In the genomic region with DNA sequence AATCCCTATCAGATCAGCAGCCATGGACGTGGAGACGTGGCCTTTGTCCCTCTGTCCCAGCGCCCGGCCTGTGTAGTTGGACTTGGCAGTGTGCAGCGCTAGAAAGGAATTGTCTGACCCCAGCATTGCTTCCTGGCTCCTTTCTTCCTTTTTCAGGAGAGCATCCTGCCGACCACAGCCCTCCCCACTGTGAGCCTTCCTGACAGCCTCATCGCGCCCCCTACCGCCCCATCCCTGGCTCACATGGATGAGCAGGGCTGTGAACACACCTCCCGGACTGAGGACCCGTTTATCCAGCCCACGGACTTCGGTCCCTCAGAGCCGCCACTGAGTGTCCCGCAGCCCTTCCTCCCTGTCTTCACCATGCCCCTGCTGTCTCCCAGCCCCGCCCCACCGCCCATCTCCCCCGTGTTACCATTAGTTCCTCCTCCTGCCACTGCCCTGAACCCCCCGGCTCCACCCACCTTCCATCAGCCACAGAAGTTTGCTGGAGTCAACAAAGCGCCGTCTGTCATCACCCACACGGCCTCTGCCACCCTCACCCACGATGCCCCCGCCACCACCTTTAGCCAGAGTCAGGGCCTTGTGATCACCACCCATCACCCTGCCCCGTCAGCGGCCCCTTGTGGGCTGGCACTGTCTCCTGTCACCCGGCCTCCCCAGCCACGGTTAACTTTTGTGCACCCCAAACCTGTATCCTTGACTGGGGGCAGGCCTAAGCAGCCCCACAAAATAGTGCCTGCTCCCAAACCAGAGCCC, we compare ENCODE assay signal across 29 cellular contexts. TPM values are rescaled to one million over a fixed set of nuclear protein-coding genes. Genes with fewer than 3 reads are reported as not detected.
DNase-seq lines count a peak whose midpoint lies in the region; ATAC-seq, FAIRE-seq and TF ChIP-seq lines count a peak whose summit lies in the region.
"Had no signal": no experiment of that assay in that cellular context is flagged by ENCODE, and none has a peak within 500 bp of the region (broad histone marks: within the 10 kb centered on the region; RNA-seq: fewer than 3 reads in every experiment).

No MANE protein-coding gene starts in this region.

- no peak overlapping the region for H3K56ac ChIP-seq in H1 (replicated peaks; ENCODE audit: insufficient read length, low read depth, low read length)
- no peak overlapping the region for H3K56ac ChIP-seq in mesendoderm (ENCODE audit: low read length)

- H3K4me1 Mint-ChIP-seq in stimulated activated naive CD8-positive, alpha-beta T cell treated with anti-CD3 and anti-CD28 coated beads, Interleukin-15, amount 100 ng/mL, for 72 hours: no peaks in the 10 kb centered on the region
- no peaks in the 10 kb centered on the region for H3K4me1 Mint-ChIP-seq in CD4-positive, alpha-beta memory T cell
- H3K4me1 Mint-ChIP-seq in CD14-positive monocyte: no peaks in the 10 kb centered on the region
- H3K4me1 Mint-ChIP-seq: activated CD4-positive, alpha-beta T cell treated with anti-CD3 and anti-CD28 coated beads, Interleukin-2, amount 10 ng/mL, durations not matched to agents 7 days and 5 days; activated naive CD4-positive, alpha-beta T cell treated with anti-CD3 and anti-CD28 coated beads, Interleukin-2, amount 50 U/mL, for 24 hours had no signal

- no peak overlapping the region for H3K9ac ChIP-seq in H1 (replicated peaks in 1 of 4; ENCODE audit: extremely low read depth in 1 of 4, low read depth in 3 of 4, low read length in 3 of 4)
- H3K9ac ChIP-seq in mesendoderm (ENCODE audit: low read length): no peak overlapping the region

- H3K4me3 ChIP-seq in H1 (ENCODE audit: extremely low read depth in 1 of 4, insufficient read depth in 2 of 4, low read depth in 3 of 4, low read length in 4 of 4) (no peak overlapping the region), mesendoderm (ENCODE audit: low read length) (no peak overlapping the region)
- no peak overlapping the region for H3K4me3 ChIP-seq in CD4-positive, alpha-beta memory T cell (ENCODE audit: low read length in 2 of 2)
- H3K4me3 ChIP-seq: BLaER1 treated with 17β-estradiol and CSF1 and Interleukin-3, amounts not matched to agents 10 nM and 100 nM; lung; testis had no signal

- TF ChIP-seq CTCF in H1 (IDR thresholded peaks at IDR 0.05; ENCODE audit: control extremely low read depth in 1 of 3, insufficient read depth in 1 of 3, low read depth in 1 of 3, low read length in 3 of 3) (peak in 2 of 3 experiments; percentile 41; a peak in 3 of 4 replicates), CD14-positive monocyte (IDR thresholded peaks at IDR 0.05) (no peak)

- H2AK5ac ChIP-seq in H1 (ENCODE audit: low read depth, low read length) (no peak overlapping the region), mesendoderm (ENCODE audit: low read length) (no peak overlapping the region)

- H3K4ac ChIP-seq in H1 (replicated peaks; ENCODE audit: insufficient read length, low read depth, low read length): no peak overlapping the region
- H3K4ac ChIP-seq in mesendoderm (ENCODE audit: low read depth, low read length): no peak overlapping the region

- TF ChIP-seq RAD21 in H1 (IDR thresholded peaks at IDR 0.05 in 1 of 2, conservative IDR thresholded peaks at IDR 0.05 in 1 of 2; ENCODE audit: low read depth in 2 of 2, low read length in 2 of 2): peak; percentile 16 to 32; a peak in 3 of 4 replicates

- no peaks in the 10 kb centered on the region for H3K9me3 Mint-ChIP-seq in stimulated activated naive CD8-positive, alpha-beta T cell treated with anti-CD3 and anti-CD28 coated beads, Interleukin-15, amount 100 ng/mL, for 72 hours
- H3K9me3 Mint-ChIP-seq in CD4-positive, alpha-beta memory T cell: no peaks in the 10 kb centered on the region
- H3K9me3 Mint-ChIP-seq in CD14-positive monocyte: peaks cover 0 to 1% (median 0%) of the 10 kb centered on the region in 7 donors
- H3K9me3 Mint-ChIP-seq: activated CD4-positive, alpha-beta T cell treated with anti-CD3 and anti-CD28 coated beads, Interleukin-2, amount 10 ng/mL, durations not matched to agents 7 days and 5 days; activated naive CD4-positive, alpha-beta T cell treated with anti-CD3 and anti-CD28 coated beads, Interleukin-2, amount 50 U/mL, for 24 hours; T-helper 2 cell treated with Interferon-gamma antibody and Interleukin-4, amounts not matched to agents 5 μg/mL and 100 μg/mL, for 36 hours had no signal

- H4K20me1 ChIP-seq in H1 (replicated peaks in 1 of 2; ENCODE audit: control insufficient read depth in 1 of 2, insufficient read depth in 2 of 2, low read length in 2 of 2): peaks cover 0 to 2% of the 10 kb centered on the region in 2 experiments

- H3K36me3 ChIP-seq in H1 (ENCODE audit: control insufficient read depth in 2 of 4, insufficient read depth in 4 of 4, low read length in 3 of 4) (peaks cover 0 to 14% (median 2%) of the 10 kb centered on the region in 4 experiments; a peak in 4 of 8 replicates), mesendoderm (ENCODE audit: control insufficient read depth, insufficient read depth, low read length) (peaks cover 5% of the 10 kb centered on the region)
- H3K36me3 ChIP-seq in CD4-positive, alpha-beta memory T cell (ENCODE audit: insufficient read depth, low read length): peaks cover 56% of the 10 kb centered on the region

- H3K36me3 Mint-ChIP-seq in CD4-positive, alpha-beta memory T cell: peaks cover 29 to 55% of the 10 kb centered on the region in 2 donors
- H3K36me3 Mint-ChIP-seq in CD14-positive monocyte: peaks cover 79 to 100% of the 10 kb centered on the region in 2 donors

- DNase-seq in stimulated activated naive CD8-positive, alpha-beta T cell treated with anti-CD3 and anti-CD28 coated beads, Interleukin-15, amount 100 ng/mL, for 72 hours: no peak
- no peak for DNase-seq in stimulated activated naive CD8-positive, alpha-beta T cell treated with anti-CD3 and anti-CD28 coated beads, Interleukin-15, Interleukin-2, amounts not matched to agents 100 U/mL and 50 U/mL, for 24 hours
- DNase-seq in H1 (ENCODE audit: low read depth in 1 of 2, low spot score in 2 of 2): peak in 1 of 2 experiments; percentile 62
- peak; percentile 35 for DNase-seq in mesendoderm
- no peak for DNase-seq in CD4-positive, alpha-beta memory T cell
- DNase-seq in HUDEP-2 (lab: John Stamatoyannopoulos, UW; ENCODE audit: unreplicated experiment in 76 of 76): no peak
- DNase-seq in CD14-positive monocyte (ENCODE audit: low spot score): no peak
- DNase-seq: activated CD4-positive, alpha-beta T cell treated with anti-CD3 and anti-CD28 coated beads, Interleukin-2, amount 10 ng/mL, durations not matched to agents 7 days and 5 days; aorta; effector CD4-positive, alpha-beta T cell; foreskin melanocyte; hypothalamus; NCI-H2081; NCI-H226; occipital lobe; testis had no signal

- no peak overlapping the region for H2BK5ac ChIP-seq in H1 (ENCODE audit: low read depth, low read length)
- H2BK5ac ChIP-seq in mesendoderm (ENCODE audit: low read length): no peak overlapping the region

- H4K8ac ChIP-seq in H1 (ENCODE audit: extremely low read depth, insufficient read depth, low read length) (no peak overlapping the region), mesendoderm (ENCODE audit: low read depth, low read length) (no peak overlapping the region)

- no peaks in the 10 kb centered on the region for H3K9me3 ChIP-seq in H1 (ENCODE audit: insufficient read depth in 2 of 2, low read depth in 1 of 2, low read length in 1 of 2)
- H3K9me3 ChIP-seq in CD4-positive, alpha-beta memory T cell (ENCODE audit: control insufficient read depth in 1 of 2, low read length in 2 of 2): no peaks in the 10 kb centered on the region
- H3K9me3 ChIP-seq: BLaER1 treated with 17β-estradiol and CSF1 and Interleukin-3, amounts not matched to agents 10 nM and 100 nM; testis had no signal

- POLR2A ChIA-PET in H1 (lab: Charles Lee; ENCODE audit: partially characterized antibody): interaction anchor here (0.9 kb wide), 1 partner anchor 13 kb away, joined by 3 read pairs; no protein-coding TSS in a partner anchor
- POLR2A ChIA-PET in CD4-positive, alpha-beta memory T cell (lab: Charles Lee; ENCODE audit: partially characterized antibody): no interaction called here

- no peak overlapping the region for H3K18ac ChIP-seq in H1 (ENCODE audit: extremely low read depth, low read length)
- H3K18ac ChIP-seq in mesendoderm (ENCODE audit: low read length): no peak overlapping the region

- no peak overlapping the region for H2AFZ ChIP-seq in H1 (ENCODE audit: low read length)

- H3K27ac ChIP-seq in H1 (ENCODE audit: low read depth, low read length) (no peak overlapping the region), mesendoderm (ENCODE audit: low read depth, low read length) (no peak overlapping the region)
- H3K27ac ChIP-seq in CD4-positive, alpha-beta memory T cell (ENCODE audit: low read depth, low read length): no peak overlapping the region
- H3K27ac ChIP-seq: BLaER1 treated with 17β-estradiol and CSF1 and Interleukin-3, amounts not matched to agents 10 nM and 100 nM; testis; VCaP had no signal

- no peak overlapping the region for H2BK15ac ChIP-seq in H1 (ENCODE audit: low read length)
- H2BK15ac ChIP-seq in mesendoderm (replicated peaks; ENCODE audit: low read depth): no peak overlapping the region

- ATAC-seq in stimulated activated naive CD8-positive, alpha-beta T cell treated with anti-CD3 and anti-CD28 coated beads, Interleukin-15, amount 100 ng/mL, for 72 hours: no peak
- ATAC-seq in stimulated activated naive CD8-positive, alpha-beta T cell treated with anti-CD3 and anti-CD28 coated beads, Interleukin-15, Interleukin-2, amounts not matched to agents 100 U/mL and 50 U/mL, for 24 hours: no peak
- no peak for ATAC-seq in GM18861 (IDR thresholded peaks at IDR 0.05; ENCODE audit: unreplicated experiment)
- ATAC-seq: esophagus mucosa, HCT116 had no signal

- intact Hi-C loops in CD4-positive, alpha-beta memory T cell (cut with micrococcal nuclease): no loop called here
- intact Hi-C loops in CD14-positive monocyte (cut with micrococcal nuclease): no loop called here

- H4K91ac ChIP-seq in H1 (replicated peaks; ENCODE audit: insufficient read length, low read length): no peak overlapping the region

- no peak overlapping the region for H2BK120ac ChIP-seq in H1 (replicated peaks; ENCODE audit: low read depth, low read length)
- no peak overlapping the region for H2BK120ac ChIP-seq in mesendoderm (ENCODE audit: low read depth, low read length)

- WGBS in H1 (ENCODE audit: extremely low coverage in 1 of 2, insufficient coverage in 1 of 2, insufficient read length in 1 of 2, insufficient replicate concordance in 2 of 2, low coverage in 1 of 2, low lambda C conversion rate in 2 of 2, missing lambda C conversion rate in 1 of 2), 2 experiments: 86% methylated on average over 24 of the region's 28 CpGs; no CpG with 5 or more reads in 1 of the 2 experiments
- WGBS in mesendoderm (ENCODE audit: extremely low coverage, insufficient coverage, low lambda C conversion rate): no CpG with 5 or more reads among the region's 28 CpGs

- TF ChIP-seq EP300 in H1 (IDR thresholded peaks at IDR 0.05; ENCODE audit: borderline replicate concordance in 1 of 2, low read depth in 2 of 2, low read length in 2 of 2): no peak

- H3K79me1 ChIP-seq in H1 (ENCODE audit: low read depth, low read length): no peaks in the 10 kb centered on the region
- no peaks in the 10 kb centered on the region for H3K79me1 ChIP-seq in mesendoderm (ENCODE audit: low read length)

- H3K27me3 ChIP-seq in H1 (replicated peaks in 1 of 4; ENCODE audit: control insufficient read depth in 3 of 4, extremely low read depth in 1 of 4, insufficient read depth in 3 of 4, low read length in 3 of 4): no peaks in the 10 kb centered on the region; a peak in 1 of 7 replicates
- H3K27me3 ChIP-seq in mesendoderm (ENCODE audit: insufficient read depth, low read length, poor library complexity): no peaks in the 10 kb centered on the region
- no peaks in the 10 kb centered on the region for H3K27me3 ChIP-seq in CD4-positive, alpha-beta memory T cell (ENCODE audit: insufficient read depth, low read length)
- H3K27me3 ChIP-seq: BLaER1 treated with 17β-estradiol and CSF1 and Interleukin-3, amounts not matched to agents 10 nM and 100 nM; testis had no signal

- CTCF ChIA-PET in H1 (lab: Charles Lee; ENCODE audit: partially characterized antibody): interaction anchor here (0.8 to 18.2 kb wide), 20 partner anchors 9 to 105 kb away, joined by 3 to 379 read pairs (median 4); no protein-coding TSS in a partner anchor
- CTCF ChIA-PET in CD4-positive, alpha-beta memory T cell (lab: Charles Lee; ENCODE audit: partially characterized antibody): interaction anchor here (0.7 to 1.3 kb wide), 3 partner anchors 10 to 79 kb away, joined by 3 to 6 read pairs (median 3); no protein-coding TSS in a partner anchor

- no peak overlapping the region for H3K4me3 Mint-ChIP-seq in stimulated activated naive CD8-positive, alpha-beta T cell treated with anti-CD3 and anti-CD28 coated beads, Interleukin-15, amount 100 ng/mL, for 72 hours
- no peak overlapping the region for H3K4me3 Mint-ChIP-seq in CD4-positive, alpha-beta memory T cell
- H3K4me3 Mint-ChIP-seq in CD14-positive monocyte: no peak overlapping the region
- H3K4me3 Mint-ChIP-seq: activated CD4-positive, alpha-beta T cell treated with anti-CD3 and anti-CD28 coated beads, Interleukin-2, amount 10 ng/mL, durations not matched to agents 7 days and 5 days; activated naive CD4-positive, alpha-beta T cell treated with anti-CD3 and anti-CD28 coated beads, Interleukin-2, amount 50 U/mL, for 24 hours; T-helper 2 cell treated with Interferon-gamma antibody and Interleukin-4, amounts not matched to agents 5 μg/mL and 100 μg/mL, for 36 hours had no signal

- no peaks in the 10 kb centered on the region for H3K27me3 Mint-ChIP-seq in stimulated activated naive CD8-positive, alpha-beta T cell treated with anti-CD3 and anti-CD28 coated beads, Interleukin-15, amount 100 ng/mL, for 72 hours
- H3K27me3 Mint-ChIP-seq in CD4-positive, alpha-beta memory T cell: no peaks in the 10 kb centered on the region
- no peaks in the 10 kb centered on the region for H3K27me3 Mint-ChIP-seq in CD14-positive monocyte (ENCODE audit: low read depth in 3 of 3)
- H3K27me3 Mint-ChIP-seq: activated CD4-positive, alpha-beta T cell treated with anti-CD3 and anti-CD28 coated beads, Interleukin-2, amount 10 ng/mL, durations not matched to agents 7 days and 5 days; activated naive CD4-positive, alpha-beta T cell treated with anti-CD3 and anti-CD28 coated beads, Interleukin-2, amount 50 U/mL, for 24 hours had no signal

- no peak overlapping the region for H2BK20ac ChIP-seq in H1 (ENCODE audit: low read length)

- H3K14ac ChIP-seq in H1 (ENCODE audit: insufficient read length): no peak overlapping the region

- H4K5ac ChIP-seq in H1 (ENCODE audit: insufficient read length, low read depth, low read length) (no peak overlapping the region), mesendoderm (ENCODE audit: low read length) (no peak overlapping the region)

- no peaks in the 10 kb centered on the region for H3K23me2 ChIP-seq in H1 (ENCODE audit: low read depth, low read length)

- H2BK12ac ChIP-seq in H1 (ENCODE audit: low read depth, low read length): no peak overlapping the region

- no peak for TF ChIP-seq POLR2A in H1 (IDR thresholded peaks at IDR 0.05; ENCODE audit: control extremely low read depth in 1 of 2, low read depth in 2 of 2, low read length in 2 of 2)

- H3K4me1 ChIP-seq in H1 (replicated peaks in 1 of 4; ENCODE audit: control insufficient read depth in 3 of 4, insufficient read depth in 4 of 4, low read length in 3 of 4) (peaks cover 0 to 8% (median 3%) of the 10 kb centered on the region in 4 experiments; a peak in 5 of 7 replicates), mesendoderm (ENCODE audit: control insufficient read depth, low read depth, low read length) (no peaks in the 10 kb centered on the region)
- no peaks in the 10 kb centered on the region for H3K4me1 ChIP-seq in CD4-positive, alpha-beta memory T cell (ENCODE audit: insufficient read depth, low read length)
- H3K4me1 ChIP-seq: testis had no signal

- H3K4me2 ChIP-seq in H1 (ENCODE audit: insufficient read depth in 1 of 2, low read depth in 2 of 2, low read length in 2 of 2) (no peak overlapping the region), mesendoderm (ENCODE audit: low read length) (no peak overlapping the region)
- H3K4me2 ChIP-seq: BLaER1 treated with 17β-estradiol and CSF1 and Interleukin-3, amounts not matched to agents 10 nM and 100 nM had no signal

- H3K27ac Mint-ChIP-seq in stimulated activated naive CD8-positive, alpha-beta T cell treated with anti-CD3 and anti-CD28 coated beads, Interleukin-15, amount 100 ng/mL, for 72 hours: peak overlapping the region; percentile 54 to 86
- peak overlapping the region in 1 of 7 donors; percentile 6 for H3K27ac Mint-ChIP-seq in CD4-positive, alpha-beta memory T cell
- no peak overlapping the region for H3K27ac Mint-ChIP-seq in CD14-positive monocyte
- H3K27ac Mint-ChIP-seq: activated naive CD4-positive, alpha-beta T cell treated with anti-CD3 and anti-CD28 coated beads, Interleukin-2, amount 50 U/mL, for 24 hours; T-helper 2 cell treated with Interferon-gamma antibody and Interleukin-4, amounts not matched to agents 5 μg/mL and 100 μg/mL, for 36 hours had no signal

- H3K23ac ChIP-seq in H1 (ENCODE audit: insufficient read length) (no peak overlapping the region), mesendoderm (ENCODE audit: low read length) (no peak overlapping the region)

- no peaks in the 10 kb centered on the region for H3K79me2 ChIP-seq in H1 (ENCODE audit: control insufficient read depth in 1 of 2, insufficient read depth in 2 of 2, low read length in 2 of 2)
- H3K79me2 ChIP-seq in mesendoderm (ENCODE audit: control insufficient read depth, insufficient read depth, low read length): no peaks in the 10 kb centered on the region

- FAIRE-seq in H1 (lab: Jason Lieb, UNC): no peak
- FAIRE-seq: GM12892, islet of Langerhans, urothelium cell line had no signal

RNA-seq across cellular contexts. Expression of gene IL31, which starts 40.6 kb away (rescaled TPM):
- not detected in 2 replicates for total RNA-seq in H1 (2021; fragmentation: NEBNext Ultra II Directional; extraction: Animal tissue kit (Norgen Biotek cat#: 25700))
- polyA plus RNA-seq in H1 (2011; rRNA removed) (not detected in 2 replicates), CD14-positive monocyte (not detected)
- not detected for polyA plus RNA-seq in H1 (2011; cell fraction: cytosol; rRNA removed)
- polyA plus RNA-seq in H1 (2011; cell fraction: nucleus; rRNA removed): not detected
- not detected in 4 replicates for polyA plus RNA-seq in H1 (2012, experiment 1 of 2)
- polyA plus RNA-seq in H1 (2012, experiment 2 of 2): not detected
- polyA plus RNA-seq in H1 (2013, experiment 1 of 2): not detected
- not detected for polyA plus RNA-seq in H1 (2013, experiment 2 of 2)
- not detected in 2 replicates for polyA minus RNA-seq in H1 (2011; rRNA and poly(A)+ RNA removed)
- polyA minus RNA-seq in H1 (2011; cell fraction: cytosol; rRNA and poly(A)+ RNA removed): not detected
- not detected for polyA minus RNA-seq in H1 (2011; cell fraction: nucleus; rRNA and poly(A)+ RNA removed)
- polyA plus RNA-seq in mesendoderm (2013, experiment 1 of 2): not detected
- polyA plus RNA-seq in mesendoderm (2013, experiment 2 of 2): not detected
- not detected for total RNA-seq in CD4-positive, alpha-beta memory T cell
- polyA plus RNA-seq in CD4-positive, alpha-beta memory T cell: not detected
- total RNA-seq: activated CD4-positive, alpha-beta T cell treated with anti-CD3 and anti-CD28 coated beads, Interleukin-2, amount 10 ng/mL, durations not matched to agents 7 days and 5 days; aorta; esophagus mucosa; lung; M059J; occipital lobe; renal cortical epithelial cell; testis had no signal
- polyA plus RNA-seq: aorta, lung had no signal

RNA-seq across cellular contexts. Expression of gene LRRC43, which starts 49.6 kb away (rescaled TPM):
- 0.15 and 0.35 TPM in 2 replicates for total RNA-seq in H1 (2021; fragmentation: NEBNext Ultra II Directional; extraction: Animal tissue kit (Norgen Biotek cat#: 25700))
- polyA plus RNA-seq in H1 (2011; rRNA removed) (0.39 and 0.44 TPM in 2 replicates), CD14-positive monocyte (not detected)
- polyA plus RNA-seq in H1 (2011; cell fraction: cytosol; rRNA removed): 0.66 TPM
- 0.53 TPM for polyA plus RNA-seq in H1 (2011; cell fraction: nucleus; rRNA removed)
- 0.17 to 0.70 TPM (median 0.39 TPM) in 4 replicates for polyA plus RNA-seq in H1 (2012, experiment 1 of 2)
- polyA plus RNA-seq in H1 (2012, experiment 2 of 2): 0.24 TPM
- 0.24 TPM for polyA plus RNA-seq in H1 (2013, experiment 1 of 2)
- polyA plus RNA-seq in H1 (2013, experiment 2 of 2): 0.44 TPM
- 0.13 TPM in 1 of 2 replicates, not detected in the other for polyA minus RNA-seq in H1 (2011; rRNA and poly(A)+ RNA removed)
- polyA minus RNA-seq in H1 (2011; cell fraction: cytosol; rRNA and poly(A)+ RNA removed): not detected
- not detected for polyA minus RNA-seq in H1 (2011; cell fraction: nucleus; rRNA and poly(A)+ RNA removed)
- polyA plus RNA-seq in mesendoderm (2013, experiment 1 of 2): 0.08 TPM
- 0.03 TPM for polyA plus RNA-seq in mesendoderm (2013, experiment 2 of 2)
- not detected for total RNA-seq in CD4-positive, alpha-beta memory T cell
- polyA plus RNA-seq in CD4-positive, alpha-beta memory T cell: not detected
- total RNA-seq: activated CD4-positive, alpha-beta T cell treated with anti-CD3 and anti-CD28 coated beads, Interleukin-2, amount 10 ng/mL, durations not matched to agents 7 days and 5 days; aorta; M059J had no signal
- polyA plus RNA-seq: aorta had no signal

RNA-seq across cellular contexts. Expression of gene MLXIP, which starts 54.8 kb away (rescaled TPM):
- 40.4 and 40.5 TPM in 2 replicates for total RNA-seq in H1 (2021; fragmentation: NEBNext Ultra II Directional; extraction: Animal tissue kit (Norgen Biotek cat#: 25700))
- 5.5 and 13.2 TPM in 2 replicates for polyA plus RNA-seq in H1 (2011; rRNA removed)
- 4.1 TPM for polyA plus RNA-seq in H1 (2011; cell fraction: cytosol; rRNA removed)
- 18.6 TPM for polyA plus RNA-seq in H1 (2011; cell fraction: nucleus; rRNA removed)
- polyA plus RNA-seq in H1 (2012, experiment 1 of 2): 15.2 to 19.4 TPM (median 18.9 TPM) in 4 replicates
- polyA plus RNA-seq in H1 (2012, experiment 2 of 2): 13.9 TPM
- polyA plus RNA-seq in H1 (2013, experiment 1 of 2): 33.1 TPM
- polyA plus RNA-seq in H1 (2013, experiment 2 of 2): 33.0 TPM
- 10.0 and 15.5 TPM in 2 replicates for polyA minus RNA-seq in H1 (2011; rRNA and poly(A)+ RNA removed)
- polyA minus RNA-seq in H1 (2011; cell fraction: cytosol; rRNA and poly(A)+ RNA removed): 23.0 TPM
- polyA minus RNA-seq in H1 (2011; cell fraction: nucleus; rRNA and poly(A)+ RNA removed): 35.1 TPM
- polyA plus RNA-seq in mesendoderm (2013, experiment 1 of 2): 48.2 TPM
- polyA plus RNA-seq in mesendoderm (2013, experiment 2 of 2): 49.6 TPM
- total RNA-seq in CD4-positive, alpha-beta memory T cell: 10 to 100 TPM; 79.5 to 88.1 TPM
- polyA plus RNA-seq in CD4-positive, alpha-beta memory T cell: 10 to 100 TPM in 1 of 2 donors, 1 to 10 TPM in 1; 2.7 to 23.8 TPM
- polyA plus RNA-seq in CD14-positive monocyte: 1 to 10 TPM; 4.5 to 4.6 TPM

Comparison
In these comparisons a context has a peak if more than half of its experiments do, and no peak if none do; other contexts are left out.
1. H3K27ac Mint-ChIP-seq: peak in stimulated activated naive CD8-positive, alpha-beta T cell treated with anti-CD3 and anti-CD28 coated beads, Interleukin-15, amount 100 ng/mL, for 72 hours (2 of 2); none in CD14-positive monocyte (0 of 7).